In the genomic region with DNA sequence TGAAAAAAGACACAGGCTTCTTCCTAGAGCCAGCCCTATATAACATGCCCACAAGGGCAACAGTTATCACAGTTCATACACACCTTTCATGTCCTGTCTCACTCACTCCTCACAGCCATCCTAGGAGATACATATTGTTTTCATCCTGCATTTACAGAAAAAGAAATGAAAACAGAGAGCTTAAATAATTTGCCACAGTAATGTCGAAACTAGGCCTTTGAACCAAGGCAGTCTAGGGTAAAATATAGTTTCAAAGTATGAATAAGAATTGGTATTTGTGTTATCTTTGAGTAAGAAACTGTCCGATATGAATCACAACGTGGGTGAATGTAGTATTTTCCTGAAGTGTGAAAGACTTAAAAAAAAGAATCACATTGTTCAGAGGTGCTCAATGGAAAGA, we compare ENCODE assay signal across 14 cellular contexts. TPM values are rescaled to one million over a fixed set of nuclear protein-coding genes. Genes with fewer than 3 reads are reported as not detected.
A peak's percentile ranks its signal among the peaks of the same experiment; 100 is the strongest.
DNase-seq lines count a peak whose midpoint lies in the region; ATAC-seq, FAIRE-seq and TF ChIP-seq lines count a peak whose summit lies in the region.
"Had no signal": no experiment of that assay in that cellular context is flagged by ENCODE, and none has a peak within 500 bp of the region (broad histone marks: within the 10 kb centered on the region; RNA-seq: fewer than 3 reads in every experiment).

No MANE protein-coding gene starts in this region.

- H2AFZ ChIP-seq in mesenchymal stem cell (ENCODE audit: low read depth, low read length), result no peak overlapping the region
- H2AFZ ChIP-seq: parathyroid adenoma had no signal

- no peak overlapping the region for H3K14ac ChIP-seq in mesenchymal stem cell (ENCODE audit: low read length in 2 of 2)

- ATAC-seq in GM19025 (IDR thresholded peaks at IDR 0.05; ENCODE audit: low read depth, unreplicated experiment), result peak; percentile 79
- ATAC-seq in HG03135 (IDR thresholded peaks at IDR 0.05; ENCODE audit: unreplicated experiment), result peak; percentile 59

- H3K36me3 ChIP-seq in mesenchymal stem cell (ENCODE audit: control insufficient read depth in 1 of 2, insufficient read depth in 2 of 2, low read depth in 1 of 2, low read length in 2 of 2), result peaks cover 24 to 81% of the 10 kb centered on the region in 2 experiments
- H3K36me3 ChIP-seq: vagina had no signal

- H3K4me2 ChIP-seq in mesenchymal stem cell (ENCODE audit: low read length, poor library complexity, severe bottlenecking), result no peak overlapping the region

- H4K91ac ChIP-seq in mesenchymal stem cell (ENCODE audit: low read length), result no peak overlapping the region

- no peak overlapping the region for H3K9ac ChIP-seq in mesenchymal stem cell (ENCODE audit: low read length)
- H3K9ac ChIP-seq: parathyroid adenoma had no signal

- no peak overlapping the region for H2BK15ac ChIP-seq in mesenchymal stem cell (ENCODE audit: low read depth, poor library complexity, severe bottlenecking)

- H3K23ac ChIP-seq in mesenchymal stem cell (ENCODE audit: low read length in 2 of 2), result no peak overlapping the region

- over 99% methylated on average over 3 of the region's 3 CpGs for WGBS in mesenchymal stem cell

- H2BK5ac ChIP-seq in mesenchymal stem cell (ENCODE audit: low read depth, low read length, poor library complexity, severe bottlenecking), result no peak overlapping the region

- no peak for TF ChIP-seq POLR2A in H54 (IDR thresholded peaks at IDR 0.05; ENCODE audit: low read depth, low read length)

- H3K27me3 ChIP-seq in mesenchymal stem cell (ENCODE audit: control insufficient read depth in 1 of 2, insufficient read depth in 1 of 2, low read length in 2 of 2), result no peaks in the 10 kb centered on the region
- H3K27me3 ChIP-seq: vagina had no signal

- TF ChIP-seq CTCF in GM12864 (IDR thresholded peaks at IDR 0.05; ENCODE audit: low read depth, low read length, missing control alignments), result no peak

- no peak overlapping the region for H3K18ac ChIP-seq in mesenchymal stem cell (ENCODE audit: low read depth in 1 of 2, low read length in 2 of 2)

- H3K4me1 ChIP-seq in mesenchymal stem cell (ENCODE audit: control insufficient read depth, insufficient read depth, low read depth, low read length), result no peaks in the 10 kb centered on the region
- H3K4me1 ChIP-seq: parathyroid adenoma, vagina had no signal

- no peak overlapping the region for H4K8ac ChIP-seq in mesenchymal stem cell (ENCODE audit: low read length)

- no peak overlapping the region for H3K27ac ChIP-seq in mesenchymal stem cell (ENCODE audit: low read length, poor library complexity, severe bottlenecking)
- H3K27ac ChIP-seq: parathyroid adenoma, vagina had no signal

- no peak overlapping the region for H2AK5ac ChIP-seq in mesenchymal stem cell (ENCODE audit: low read length, severe bottlenecking)

- H3K4ac ChIP-seq in mesenchymal stem cell (ENCODE audit: low read depth in 1 of 2, low read length in 2 of 2), result no peak overlapping the region

- no peak overlapping the region for H2BK12ac ChIP-seq in mesenchymal stem cell (ENCODE audit: low read length in 2 of 2)

- peaks cover 2% of the 10 kb centered on the region for H3K79me1 ChIP-seq in mesenchymal stem cell (replicated peaks; ENCODE audit: low read length, poor library complexity, severe bottlenecking)

- H2BK120ac ChIP-seq in mesenchymal stem cell (ENCODE audit: low read depth, low read length), result no peak overlapping the region

- H3K9me3 ChIP-seq in mesenchymal stem cell (ENCODE audit: control insufficient read depth, low read length), result no peaks in the 10 kb centered on the region
- H3K9me3 ChIP-seq: vagina had no signal

- DNase-seq in GM12864 (ENCODE audit: low read depth) (peak; percentile 1), H54 (ENCODE audit: insufficient read length, low spot score) (no peak), mesenchymal stem cell (no peak), NCI-H2029 treated with DMSO at 0.1 percent for 48 hours (lab: John Stamatoyannopoulos, UW) (no peak), ecto neural progenitor cell (ENCODE audit: low spot score) (no peak), NCI-H526 treated with DMSO at 0.1 percent for 48 hours (lab: John Stamatoyannopoulos, UW) (no peak)
- DNase-seq: ACHN, mesendoderm, RPMI8226, T1000 had no signal

- FAIRE-seq in H54 (lab: Jason Lieb, UNC), result peak; percentile 33

- H3K4me3 ChIP-seq in GM12864 (ENCODE audit: low read depth, low read length) (no peak overlapping the region), mesenchymal stem cell (ENCODE audit: insufficient read depth in 1 of 2, low read depth in 1 of 2, low read length in 2 of 2) (no peak overlapping the region)
- H3K4me3 ChIP-seq: vagina had no signal

RNA-seq across cellular contexts. Expression of a gene that starts 26.8 kb away (rescaled TPM):
- not detected for polyA plus RNA-seq in mesenchymal stem cell (2013, experiment 1 of 2)
- polyA plus RNA-seq in mesenchymal stem cell (2013, experiment 2 of 2), result not detected
